In the genomic region with DNA sequence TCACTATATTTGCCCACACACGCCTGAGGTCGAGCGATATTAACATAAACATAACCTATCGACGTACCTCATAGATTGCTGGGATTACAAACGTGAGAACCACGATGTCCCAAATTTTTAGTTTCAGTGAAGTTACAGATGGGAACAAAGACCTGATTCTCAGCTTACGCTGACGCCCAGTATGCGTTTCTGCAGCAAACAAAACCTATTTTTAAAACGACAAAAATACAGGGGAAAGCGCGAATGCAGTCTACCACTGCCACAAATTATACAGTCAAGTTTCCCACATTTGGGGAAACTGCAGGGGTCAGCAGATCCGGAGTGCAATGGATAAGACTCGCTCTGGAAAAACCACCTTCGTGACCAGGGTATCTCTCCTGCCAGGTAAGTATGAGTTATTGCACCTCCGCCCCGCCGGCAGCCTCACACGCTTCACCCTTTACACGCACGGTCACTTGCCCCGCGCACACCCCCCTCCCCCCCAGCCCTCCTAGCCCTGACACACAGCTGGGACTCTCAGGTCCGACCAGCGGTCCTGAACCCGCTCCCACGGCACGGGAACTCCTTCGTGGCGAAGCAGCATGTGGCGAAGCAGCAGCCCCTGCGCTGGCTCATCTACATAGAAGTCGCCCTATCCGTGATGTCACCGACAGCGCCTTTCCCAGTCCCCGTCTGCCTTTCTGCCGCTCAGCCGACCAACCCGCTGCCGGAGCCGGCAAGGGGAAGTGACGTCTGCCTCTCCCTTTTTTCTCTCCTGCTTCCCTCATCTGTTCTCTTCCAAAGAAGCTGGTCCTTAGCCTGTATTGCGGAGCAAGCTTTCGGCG, we compare ENCODE assay signal across 2 cellular contexts.
TF ChIP-seq lines count a peak whose summit lies in the region.

No MANE protein-coding gene starts in this region.

TF ChIP-seq in IMR-90, 13 proteins besides CTCF, POLR2A, EP300 and RAD21:
- TF ChIP-seq MAZ (IDR thresholded peaks at IDR 0.05; ENCODE audit: borderline replicate concordance, low read depth, low read length) = peak; percentile 82
- peak; percentile 73 for TF ChIP-seq BHLHE40 (IDR thresholded peaks at IDR 0.05; ENCODE audit: low read depth, low read length)
- peak; percentile 93 for TF ChIP-seq MAFK (IDR thresholded peaks at IDR 0.05; ENCODE audit: low read depth, low read length)
- TF ChIP-seq NFE2L2 (IDR thresholded peaks at IDR 0.05; ENCODE audit: low read depth, low read length) = peak; percentile 22; the same call in 1 of the 2 replicates
- peak; percentile 94; the same call in 1 of the 2 replicates for TF ChIP-seq CHD1 (IDR thresholded peaks at IDR 0.05; ENCODE audit: low read depth, low read length)

TF ChIP-seq in endothelial cell of umbilical vein, 7 proteins besides CTCF, POLR2A, EP300 and RAD21:
- TF ChIP-seq POLR2AphosphoS5 (IDR thresholded peaks at IDR 0.05; ENCODE audit: insufficient read depth, low read depth, low read length) = peak; percentile 100
- TF ChIP-seq JUN (IDR thresholded peaks at IDR 0.05; ENCODE audit: borderline replicate concordance, insufficient read depth, insufficient read length, low read depth) = peak; percentile 1
- TF ChIP-seq GATA2 (IDR thresholded peaks at IDR 0.05; ENCODE audit: insufficient read depth, insufficient read length, low read depth, low read length) = peak; percentile 37
- TF ChIP-seq FOS (IDR thresholded peaks at IDR 0.05; ENCODE audit: borderline replicate concordance, insufficient read depth, low read length) = peak; percentile 21
